ENCODE assay signal across 14 cellular contexts in the genomic region with DNA sequence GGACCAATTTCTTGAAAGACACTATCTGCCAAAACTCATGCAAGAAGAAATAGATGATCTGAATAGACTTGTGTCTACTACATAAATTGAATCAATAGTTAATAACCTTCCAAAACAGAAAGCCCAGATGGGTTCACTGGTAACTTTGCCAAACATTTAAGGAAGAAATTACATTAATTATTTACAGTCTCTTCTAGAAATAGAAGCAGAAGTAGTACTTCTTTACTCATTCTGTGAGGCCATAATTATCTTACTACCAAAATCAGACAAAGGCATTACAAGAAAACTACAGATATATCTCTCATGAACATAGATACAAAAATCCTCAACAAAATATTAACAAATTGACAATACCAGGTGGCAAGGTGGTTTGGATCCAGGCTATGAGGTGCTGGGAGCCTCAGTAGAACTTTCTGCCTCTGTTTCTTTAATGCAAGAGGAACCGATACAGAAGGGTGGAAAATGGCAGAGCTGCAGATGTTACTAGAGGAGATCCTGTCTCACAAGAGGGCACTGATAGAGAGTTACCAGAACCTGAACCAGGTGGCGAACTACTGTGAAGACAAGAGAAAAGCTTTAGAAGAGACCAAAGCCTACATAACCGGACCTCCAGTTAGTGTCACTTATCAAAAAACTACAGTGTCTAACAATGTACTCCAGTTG. TPM values are rescaled to one million over a fixed set of nuclear protein-coding genes. Genes with fewer than 3 reads are reported as not detected.
DNase-seq lines count a peak whose midpoint lies in the region; ATAC-seq and TF ChIP-seq lines count a peak whose summit lies in the region.
"Had no signal": no experiment of that assay in that cellular context is flagged by ENCODE, and none has a peak within 500 bp of the region (broad histone marks: within the 10 kb centered on the region; RNA-seq: fewer than 3 reads in every experiment).

No MANE protein-coding gene starts in this region.

- H3K36me3 ChIP-seq in OCI-LY7 (ENCODE audit: insufficient read depth, low read length) (no peaks in the 10 kb centered on the region), tibial artery (no peaks in the 10 kb centered on the region)
- H3K36me3 ChIP-seq: gastrocnemius medialis had no signal

- BruUV-seq in OCI-LY7 (replicated peaks; lab: Mats Ljungman, UMichigan) = no TSS peak

- POLR2A ChIA-PET in OCI-LY7 (lab: Charles Lee) = no interaction called here

- TF ChIP-seq CTCF in OCI-LY7 (conservative IDR thresholded peaks at IDR 0.05; ENCODE audit: low read length) = no peak
- no peak for TF ChIP-seq CTCF in type B pancreatic cell (conservative IDR thresholded peaks at IDR 0.05)
- TF ChIP-seq CTCF in tibial artery (IDR thresholded peaks at IDR 0.05) = no peak

- no peak overlapping the region for H3K27ac Mint-ChIP-seq in type B pancreatic cell
- H3K27ac Mint-ChIP-seq: activated CD4-positive, alpha-beta T cell treated with anti-CD3 and anti-CD28 coated beads, Interleukin-2, amount 10 ng/mL, durations not matched to agents 24 days and 14 days; effector memory CD8-positive, alpha-beta T cell had no signal

- H3K27me3 Mint-ChIP-seq in type B pancreatic cell = no peaks in the 10 kb centered on the region
- H3K27me3 Mint-ChIP-seq: activated CD4-positive, alpha-beta T cell treated with anti-CD3 and anti-CD28 coated beads, Interleukin-2, amount 10 ng/mL, durations not matched to agents 24 days and 14 days had no signal

- no peaks in the 10 kb centered on the region for H3K9me3 Mint-ChIP-seq in type B pancreatic cell
- H3K9me3 Mint-ChIP-seq: activated CD4-positive, alpha-beta T cell treated with anti-CD3 and anti-CD28 coated beads, Interleukin-2, amount 10 ng/mL, durations not matched to agents 24 days and 14 days; effector memory CD8-positive, alpha-beta T cell had no signal

- H3K79me2 ChIP-seq in OCI-LY7 (ENCODE audit: insufficient read depth, low read depth, low read length) = no peaks in the 10 kb centered on the region

- CTCF ChIA-PET in OCI-LY7 (lab: Charles Lee; ENCODE audit: unreplicated experiment) = no interaction called here

- intact Hi-C loops in OCI-LY7 (cut with micrococcal nuclease; ENCODE audit: unreplicated experiment) = no loop called here
- intact Hi-C loops in tibial artery (cut with DNase I; ENCODE audit: low total_unique reads) = no loop called here

- no peak overlapping the region for H3K4me2 ChIP-seq in OCI-LY7 (ENCODE audit: low read length)

- no peak overlapping the region for H2AFZ ChIP-seq in OCI-LY7 (ENCODE audit: low read length)

- no peak overlapping the region for H3K4me3 Mint-ChIP-seq in type B pancreatic cell
- H3K4me3 Mint-ChIP-seq: activated CD4-positive, alpha-beta T cell treated with anti-CD3 and anti-CD28 coated beads, Interleukin-2, amount 10 ng/mL, durations not matched to agents 24 days and 14 days; effector memory CD8-positive, alpha-beta T cell had no signal

- H3K9me3 ChIP-seq in OCI-LY7 (ENCODE audit: low read length) (no peaks in the 10 kb centered on the region), tibial artery (no peaks in the 10 kb centered on the region)
- H3K9me3 ChIP-seq: gastrocnemius medialis had no signal

- H4K20me1 ChIP-seq in OCI-LY7 (ENCODE audit: insufficient read depth, low read length) = no peaks in the 10 kb centered on the region

- no peak overlapping the region for H3K27ac ChIP-seq in OCI-LY7 (ENCODE audit: low read depth, low read length, poor library complexity, severe bottlenecking)
- no peak overlapping the region for H3K27ac ChIP-seq in tibial artery
- H3K27ac ChIP-seq: gastrocnemius medialis had no signal

- ATAC-seq in GM18861 (IDR thresholded peaks at IDR 0.05; ENCODE audit: unreplicated experiment) (peak; percentile 49), GM21423 (IDR thresholded peaks at IDR 0.05; ENCODE audit: unreplicated experiment) (peak; percentile 60), HG02981 (IDR thresholded peaks at IDR 0.05; ENCODE audit: unreplicated experiment) (peak; percentile 53)
- ATAC-seq: effector memory CD8-positive, alpha-beta T cell; gastrocnemius medialis had no signal

- peak; percentile 21 for DNase-seq in OCI-LY7 (ENCODE audit: low spot score)
- DNase-seq in kidney tubule cell (ENCODE audit: low spot score) = no peak
- no peak for DNase-seq in type B pancreatic cell (ENCODE audit: extremely low spot score, unreplicated experiment)
- no peak for DNase-seq in activated CD8-positive, alpha-beta memory T cell treated with anti-CD3 and anti-CD28 coated beads, Interleukin-2, amount 50 U/mL, for 48 hours
- DNase-seq in tibial artery = no peak
- DNase-seq: activated CD4-positive, alpha-beta T cell treated with anti-CD3 and anti-CD28 coated beads, Interleukin-2, amount 10 ng/mL, durations not matched to agents 24 days and 14 days; effector memory CD8-positive, alpha-beta T cell; gastrocnemius medialis; KG1; NCI-H1694 treated with DMSO at 0.1 percent for 48 hours; stimulated activated CD4-positive, alpha-beta T cell treated with anti-CD3 and anti-CD28 coated beads, Interleukin-1b, Interleukin-23, amount 100 ng/mL, for 48 hours had no signal

- peaks cover 12% of the 10 kb centered on the region for H3K4me1 Mint-ChIP-seq in type B pancreatic cell (ENCODE audit: unreplicated experiment)
- H3K4me1 Mint-ChIP-seq: activated CD4-positive, alpha-beta T cell treated with anti-CD3 and anti-CD28 coated beads, Interleukin-2, amount 10 ng/mL, durations not matched to agents 24 days and 14 days had no signal

- no peaks in the 10 kb centered on the region for H3K4me1 ChIP-seq in OCI-LY7 (ENCODE audit: insufficient read depth, low read length, poor library complexity, severe bottlenecking)
- H3K4me1 ChIP-seq in tibial artery = peaks cover 0 to 4% (median 1%) of the 10 kb centered on the region in 4 donors
- H3K4me1 ChIP-seq: gastrocnemius medialis had no signal

- peaks cover 4% of the 10 kb centered on the region for H3K36me3 Mint-ChIP-seq in type B pancreatic cell

- H3K4me3 ChIP-seq in OCI-LY7 (ENCODE audit: low read depth, low read length, poor library complexity, severe bottlenecking) (no peak overlapping the region), tibial artery (no peak overlapping the region)
- H3K4me3 ChIP-seq: gastrocnemius medialis had no signal

- H3K27me3 ChIP-seq in tibial artery = no peaks in the 10 kb centered on the region
- H3K27me3 ChIP-seq: gastrocnemius medialis had no signal

- no peaks in the 10 kb centered on the region for H3K9me2 ChIP-seq in OCI-LY7 (ENCODE audit: insufficient read depth, low read length)

RNA-seq across cellular contexts. Expression of a gene that starts 33.7 kb away (rescaled TPM):
- total RNA-seq in OCI-LY7 (2014; rRNA removed; shearing (Covaris generic)) = 60.6 and 90.0 TPM in 2 replicates
- total RNA-seq in OCI-LY7 (2022) (124 and 134 TPM in 2 replicates), type B pancreatic cell (ENCODE audit: low replicate concordance) (103 and 105 TPM in 2 replicates)
